1 cellular context compared by ENCODE assay signal in genomic region chr17:36593651-36594316, GRCh38.
TF ChIP-seq lines count a peak whose summit lies in the region.

No MANE protein-coding gene starts in this region.

TF ChIP-seq in K562, 482 proteins besides CTCF, POLR2A, EP300 and RAD21:
- TF ChIP-seq PKNOX1 (IDR thresholded peaks at IDR 0.05): peak; percentile 77
- TF ChIP-seq PRDM10 (IDR thresholded peaks at IDR 0.05; ENCODE audit: partially characterized antibody): no peak
